In genomic region chr10:51030480-51030879, GRCh38 we compare ENCODE assay signal across 19 cellular contexts. TPM values are rescaled to one million over a fixed set of nuclear protein-coding genes. Genes with fewer than 3 reads are reported as not detected.
DNase-seq lines count a peak whose midpoint lies in the region; ATAC-seq and TF ChIP-seq lines count a peak whose summit lies in the region.
"Had no signal": no experiment of that assay in that cellular context is flagged by ENCODE, and none has a peak within 500 bp of the region (broad histone marks: within the 10 kb centered on the region; RNA-seq: fewer than 3 reads in every experiment).

No MANE protein-coding gene starts in this region.

- H3K27me3 ChIP-seq in mesendoderm (ENCODE audit: insufficient read depth, low read length, poor library complexity), result no peaks in the 10 kb centered on the region
- H3K27me3 ChIP-seq in tibial artery, result no peaks in the 10 kb centered on the region
- H3K27me3 ChIP-seq in neuronal stem cell (ENCODE audit: control insufficient read depth in 3 of 3, insufficient read depth in 3 of 3, low read depth in 1 of 3, low read length in 3 of 3), result no peaks in the 10 kb centered on the region

- H3K4me2 ChIP-seq in mesendoderm (ENCODE audit: low read length) (no peak overlapping the region), neuronal stem cell (ENCODE audit: insufficient read depth, low read length, poor library complexity, severe bottlenecking) (no peak overlapping the region)
- H3K4me2 ChIP-seq: SK-N-SH had no signal

- H2AFZ ChIP-seq in neuronal stem cell (ENCODE audit: low read length), result no peak overlapping the region

- no CpG with 5 or more reads among the region's 2 CpGs for WGBS in mesendoderm (ENCODE audit: extremely low coverage, insufficient coverage, low lambda C conversion rate)
- WGBS in neuronal stem cell (ENCODE audit: extremely low coverage in 2 of 2, insufficient read length in 2 of 2, insufficient replicate concordance in 1 of 2), 2 donors, result no CpG with 5 or more reads among the region's 2 CpGs

- H3K56ac ChIP-seq in mesendoderm (ENCODE audit: low read length), result no peak overlapping the region

- intact Hi-C loops in tibial artery (cut with DNase I; ENCODE audit: low total_unique reads), result no loop called here

- H2BK120ac ChIP-seq in mesendoderm (ENCODE audit: low read depth, low read length) (no peak overlapping the region), neuronal stem cell (ENCODE audit: low read depth, low read length) (no peak overlapping the region)

- H2BK15ac ChIP-seq in mesendoderm (replicated peaks; ENCODE audit: low read depth), result no peak overlapping the region
- no peak overlapping the region for H2BK15ac ChIP-seq in neuronal stem cell (ENCODE audit: low read length)

- H3K79me1 ChIP-seq in mesendoderm (ENCODE audit: low read length), result no peaks in the 10 kb centered on the region
- H3K79me1 ChIP-seq in neuronal stem cell (ENCODE audit: low read depth, low read length), result no peaks in the 10 kb centered on the region

- no peak overlapping the region for H2AK5ac ChIP-seq in mesendoderm (ENCODE audit: low read length)
- no peak overlapping the region for H2AK5ac ChIP-seq in neuronal stem cell (ENCODE audit: low read depth, low read length)

- no peak for ATAC-seq in stimulated activated effector memory CD8-positive, alpha-beta T cell treated with anti-CD3 and anti-CD28 coated beads, Interleukin-12 subunit alpha, Interleukin-12 subunit beta, amount 100 ng/mL, for 72 hours

- H4K5ac ChIP-seq in mesendoderm (ENCODE audit: low read length), result no peak overlapping the region

- H3K4me3 ChIP-seq in choroid plexus epithelial cell (ENCODE audit: low read depth, low read length), result no peak overlapping the region
- no peak overlapping the region for H3K4me3 ChIP-seq in mesendoderm (ENCODE audit: low read length)
- no peak overlapping the region for H3K4me3 ChIP-seq in tibial artery
- no peak overlapping the region for H3K4me3 ChIP-seq in neuronal stem cell (ENCODE audit: low read length in 2 of 2)

- DNase-seq in HCEC 1CT (peak; percentile 46), choroid plexus epithelial cell (ENCODE audit: low read depth) (peak; percentile 11), mesendoderm (peak; percentile 52), tibial artery (no peak), NCI-H1694 (lab: John Stamatoyannopoulos, UW) (no peak), neuronal stem cell (ENCODE audit: low spot score) (no peak)
- no peak for DNase-seq in stimulated activated effector memory CD8-positive, alpha-beta T cell treated with anti-CD3 and anti-CD28 coated beads, Interleukin-12 subunit alpha, Interleukin-12 subunit beta, amount 100 ng/mL, for 72 hours (ENCODE audit: low spot score in 2 of 2)
- DNase-seq: ACHN, H9, NCI-H1105 treated with DMSO at 0.1 percent for 48 hours, NCI-H187, NCI-H2107, NCI-H226, NCI-H524, NCI-H82, OCI-M1, SHP77, SK-N-SH had no signal

- no peak overlapping the region for H3K14ac ChIP-seq in neuronal stem cell (ENCODE audit: low read length)

- H3K4me1 ChIP-seq in mesendoderm (ENCODE audit: control insufficient read depth, low read depth, low read length), result no peaks in the 10 kb centered on the region
- peaks cover 0 to 96% (median 54%) of the 10 kb centered on the region in 4 donors for H3K4me1 ChIP-seq in tibial artery
- H3K4me1 ChIP-seq in neuronal stem cell (ENCODE audit: control insufficient read depth in 2 of 2, insufficient read depth in 1 of 2, low read depth in 1 of 2, low read length in 2 of 2), result no peaks in the 10 kb centered on the region

- H3K27ac Mint-ChIP-seq in stimulated activated effector memory CD8-positive, alpha-beta T cell treated with anti-CD3 and anti-CD28 coated beads, Interleukin-12 subunit alpha, Interleukin-12 subunit beta, amount 100 ng/mL, for 72 hours, result no peak overlapping the region
- H3K27ac Mint-ChIP-seq: H9 had no signal

- H3K23ac ChIP-seq in mesendoderm (ENCODE audit: low read length) (no peak overlapping the region), neuronal stem cell (ENCODE audit: low read depth, low read length, poor library complexity) (no peak overlapping the region)

- H3K36me3 ChIP-seq in mesendoderm (ENCODE audit: control insufficient read depth, insufficient read depth, low read length) (no peaks in the 10 kb centered on the region), tibial artery (no peaks in the 10 kb centered on the region), neuronal stem cell (replicated peaks in 1 of 2; ENCODE audit: control insufficient read depth in 2 of 2, insufficient read depth in 2 of 2, low read length in 2 of 2) (no peaks in the 10 kb centered on the region)

- no peak overlapping the region for H2BK12ac ChIP-seq in neuronal stem cell (ENCODE audit: low read length)

- H3K18ac ChIP-seq in mesendoderm (ENCODE audit: low read length), result no peak overlapping the region
- no peak overlapping the region for H3K18ac ChIP-seq in neuronal stem cell (ENCODE audit: low read length)

- H3K4ac ChIP-seq in mesendoderm (ENCODE audit: low read depth, low read length) (no peak overlapping the region), neuronal stem cell (ENCODE audit: low read length) (no peak overlapping the region)

- TF ChIP-seq CTCF in choroid plexus epithelial cell (conservative IDR thresholded peaks at IDR 0.05; ENCODE audit: low read depth, low read length) (no peak), tibial artery (IDR thresholded peaks at IDR 0.05) (no peak)

- no peaks in the 10 kb centered on the region for H3K9me3 Mint-ChIP-seq in stimulated activated effector memory CD8-positive, alpha-beta T cell treated with anti-CD3 and anti-CD28 coated beads, Interleukin-12 subunit alpha, Interleukin-12 subunit beta, amount 100 ng/mL, for 72 hours
- H3K9me3 Mint-ChIP-seq: H9 had no signal

- no peaks in the 10 kb centered on the region for H3K36me3 Mint-ChIP-seq in stimulated activated effector memory CD8-positive, alpha-beta T cell treated with anti-CD3 and anti-CD28 coated beads, Interleukin-12 subunit alpha, Interleukin-12 subunit beta, amount 100 ng/mL, for 72 hours

- H4K8ac ChIP-seq in mesendoderm (ENCODE audit: low read depth, low read length), result no peak overlapping the region
- no peak overlapping the region for H4K8ac ChIP-seq in neuronal stem cell (ENCODE audit: low read depth, low read length)

- H3K9ac ChIP-seq in mesendoderm (ENCODE audit: low read length) (no peak overlapping the region), neuronal stem cell (ENCODE audit: low read depth, low read length, poor library complexity) (no peak overlapping the region)
- H3K9ac ChIP-seq: SK-N-SH had no signal

- no peak overlapping the region for H4K91ac ChIP-seq in neuronal stem cell (ENCODE audit: low read depth, low read length, poor library complexity)

- H3K79me2 ChIP-seq in mesendoderm (ENCODE audit: control insufficient read depth, insufficient read depth, low read length), result no peaks in the 10 kb centered on the region

- H3K4me1 Mint-ChIP-seq in stimulated activated effector memory CD8-positive, alpha-beta T cell treated with anti-CD3 and anti-CD28 coated beads, Interleukin-12 subunit alpha, Interleukin-12 subunit beta, amount 100 ng/mL, for 72 hours, result no peaks in the 10 kb centered on the region

- H3K27ac ChIP-seq in mesendoderm (ENCODE audit: low read depth, low read length) (no peak overlapping the region), tibial artery (peak overlapping the region; percentile 79 to 82), neuronal stem cell (replicated peaks; ENCODE audit: low read length) (no peak overlapping the region)
- H3K27ac ChIP-seq: C4-2B had no signal

- H3K4me3 Mint-ChIP-seq in stimulated activated effector memory CD8-positive, alpha-beta T cell treated with anti-CD3 and anti-CD28 coated beads, Interleukin-12 subunit alpha, Interleukin-12 subunit beta, amount 100 ng/mL, for 72 hours, result no peak overlapping the region
- H3K4me3 Mint-ChIP-seq: H9 had no signal

- H3K9me3 ChIP-seq in tibial artery, result no peaks in the 10 kb centered on the region
- no peaks in the 10 kb centered on the region for H3K9me3 ChIP-seq in neuronal stem cell (replicated peaks in 1 of 2; ENCODE audit: control insufficient read depth in 2 of 2, insufficient read depth in 1 of 2, low read depth in 1 of 2, low read length in 2 of 2)
- H3K9me3 ChIP-seq: SK-N-SH had no signal

- no peak overlapping the region for H2BK5ac ChIP-seq in mesendoderm (ENCODE audit: low read length)
- no peak overlapping the region for H2BK5ac ChIP-seq in neuronal stem cell (ENCODE audit: low read length)

RNA-seq across cellular contexts. Expression of gene PRKG1, which starts 43.8 kb away (rescaled TPM):
- polyA plus RNA-seq in mesendoderm (2013, experiment 1 of 2), result 7.4 TPM
- polyA plus RNA-seq in mesendoderm (2013, experiment 2 of 2), result 6.7 TPM
- polyA plus RNA-seq in neuronal stem cell (2013, experiment 1 of 2), result 4.3 TPM
- polyA plus RNA-seq in neuronal stem cell (2013, experiment 2 of 2), result 4.4 TPM

Comparison
In these comparisons a context has a peak if more than half of its experiments do, and no peak if none do; other contexts are left out.
1. DNase-seq: peak in HCEC 1CT (single experiment), choroid plexus epithelial cell (single experiment) and mesendoderm (single experiment); none in tibial artery (0 of 2), stimulated activated effector memory CD8-positive, alpha-beta T cell treated with anti-CD3 and anti-CD28 coated beads, Interleukin-12 subunit alpha, Interleukin-12 subunit beta, amount 100 ng/mL, for 72 hours (0 of 2), NCI-H1694 (single experiment) and neuronal stem cell (single experiment).
2. H3K27ac ChIP-seq: peak in tibial artery (2 of 2); none in mesendoderm (single experiment) and neuronal stem cell (single experiment).